13 cellular contexts compared by ENCODE assay signal in genomic region chr3:172447611-172448579, GRCh38. TPM values are rescaled to one million over a fixed set of nuclear protein-coding genes. Genes with fewer than 3 reads are reported as not detected.
DNase-seq lines count a peak whose midpoint lies in the region; ATAC-seq and TF ChIP-seq lines count a peak whose summit lies in the region.
"Had no signal": no experiment of that assay in that cellular context is flagged by ENCODE, and none has a peak within 500 bp of the region (broad histone marks: within the 10 kb centered on the region; RNA-seq: fewer than 3 reads in every experiment).

Gene GHSR (minus strand): TSS chr3:172448456. CDS start chr3:172448413, 43 bp downstream.

- no peaks in the 10 kb centered on the region for H3K36me3 Mint-ChIP-seq in activated T-helper 2 cell treated with anti-CD3 and anti-CD28 coated beads, Interferon-gamma antibody, Interleukin-2, Interleukin-4, amounts not matched to agents 10 μg/mL and 5 μg/mL and 100 μg/mL, durations not matched to agents 14 hours and 24 hours and 36 hours (ENCODE audit: low read depth)

- H2AFZ ChIP-seq in smooth muscle cell (ENCODE audit: low read depth): no peak within 1 kb of the TSS

- peaks cover 77% of the 10 kb centered on the region for H3K27me3 Mint-ChIP-seq in activated T-helper 2 cell treated with anti-CD3 and anti-CD28 coated beads, Interferon-gamma antibody, Interleukin-2, Interleukin-4, amounts not matched to agents 10 μg/mL and 5 μg/mL and 100 μg/mL, durations not matched to agents 14 hours and 24 hours and 36 hours (ENCODE audit: low read depth)

- H3K9me3 Mint-ChIP-seq in activated T-helper 2 cell treated with anti-CD3 and anti-CD28 coated beads, Interferon-gamma antibody, Interleukin-2, Interleukin-4, amounts not matched to agents 10 μg/mL and 5 μg/mL and 100 μg/mL, durations not matched to agents 14 hours and 24 hours and 36 hours: no peaks in the 10 kb centered on the region

- H3K79me2 ChIP-seq in smooth muscle cell (ENCODE audit: low read depth): no peaks in the 10 kb centered on the region

- H3F3A ChIP-seq in smooth muscle cell (ENCODE audit: low read depth): no peaks in the 10 kb centered on the region

- H3K4me1 ChIP-seq in smooth muscle cell (ENCODE audit: low read depth): no peaks in the 10 kb centered on the region

- TF ChIP-seq CTCF in smooth muscle cell (IDR thresholded peaks at IDR 0.05; ENCODE audit: borderline replicate concordance, insufficient read depth, poor library complexity, severe bottlenecking): no peak

- no peak within 1 kb of the TSS for H3K27ac Mint-ChIP-seq in activated T-helper 2 cell treated with anti-CD3 and anti-CD28 coated beads, Interferon-gamma antibody, Interleukin-2, Interleukin-4, amounts not matched to agents 10 μg/mL and 5 μg/mL and 100 μg/mL, durations not matched to agents 14 hours and 24 hours and 36 hours

- H3K4me1 Mint-ChIP-seq in activated T-helper 2 cell treated with anti-CD3 and anti-CD28 coated beads, Interferon-gamma antibody, Interleukin-2, Interleukin-4, amounts not matched to agents 10 μg/mL and 5 μg/mL and 100 μg/mL, durations not matched to agents 14 hours and 24 hours and 36 hours (ENCODE audit: low read depth): peaks cover 24% of the 10 kb centered on the region

- H3K4me3 Mint-ChIP-seq in activated T-helper 2 cell treated with anti-CD3 and anti-CD28 coated beads, Interferon-gamma antibody, Interleukin-2, Interleukin-4, amounts not matched to agents 10 μg/mL and 5 μg/mL and 100 μg/mL, durations not matched to agents 14 hours and 24 hours and 36 hours (ENCODE audit: low read depth): peak within 1 kb of the TSS; percentile 68

- H3K9ac ChIP-seq in smooth muscle cell (ENCODE audit: low read depth): no peak within 1 kb of the TSS

- no peak for ATAC-seq in GM19328 (IDR thresholded peaks at IDR 0.05; ENCODE audit: unreplicated experiment)

- H3K36me3 ChIP-seq in smooth muscle cell (ENCODE audit: low read depth): no peaks in the 10 kb centered on the region

- no peak within 1 kb of the TSS for H3K4me3 ChIP-seq in smooth muscle cell

- H4K20me1 ChIP-seq in smooth muscle cell (ENCODE audit: low read depth): no peaks in the 10 kb centered on the region

- peaks cover 98% of the 10 kb centered on the region for H3K27me3 ChIP-seq in smooth muscle cell (ENCODE audit: low read depth)

- intact Hi-C loops in activated T-helper 2 cell treated with anti-CD3 and anti-CD28 coated beads, Interferon-gamma antibody, Interleukin-2, Interleukin-4, amounts not matched to agents 10 μg/mL and 5 μg/mL and 100 μg/mL, durations not matched to agents 14 hours and 24 hours and 36 hours (cut with micrococcal nuclease): loop anchor here (10.0 kb wide), 2 partner anchors 947 to 1863 kb away; partner anchors contain the start of genes NLGN1 and SLC7A14

- peak; percentile 17 to 19 for DNase-seq in stimulated activated CD4-positive, alpha-beta T cell treated with anti-CD3 and anti-CD28 coated beads, Interleukin-2, amount 100 ng/mL, for 24 hours
- DNase-seq in stimulated activated CD4-positive, alpha-beta T cell treated with anti-CD3 and anti-CD28 coated beads, Interleukin-2, amount 100 ng/mL, for 48 hours: no peak
- DNase-seq in activated T-helper 2 cell treated with anti-CD3 and anti-CD28 coated beads, Interferon-gamma antibody, Interleukin-2, Interleukin-4, amounts not matched to agents 10 μg/mL and 5 μg/mL and 100 μg/mL, durations not matched to agents 14 hours and 24 hours and 36 hours (ENCODE audit: low spot score): no peak
- DNase-seq in iPS-NIHi11 (ENCODE audit: low spot score) (peak; percentile 40), smooth muscle cell (lab: John Stamatoyannopoulos, UW; ENCODE audit: unreplicated experiment) (no peak), Ammon's horn (ENCODE audit: low spot score) (no peak)
- DNase-seq in stimulated activated naive CD4-positive, alpha-beta T cell treated with Interleukin-2 at 50 U/mL for 16 hours (lab: John Stamatoyannopoulos, UW): no peak
- DNase-seq: C1 segment of cervical spinal cord, kidney glomerular epithelial cell, NCI-H146 had no signal

- H3K27ac ChIP-seq in smooth muscle cell (ENCODE audit: low read depth): no peak within 1 kb of the TSS

- H3K9me3 ChIP-seq in smooth muscle cell (replicated peaks; ENCODE audit: low read depth): no peaks in the 10 kb centered on the region

- H3K4me2 ChIP-seq in smooth muscle cell: no peak within 1 kb of the TSS

- 51% methylated on average over 76 of the region's 76 CpGs for WGBS in smooth muscle cell (ENCODE audit: low lambda C conversion rate)

RNA-seq across cellular contexts. Expression of gene GHSR, which starts in this region (rescaled TPM):
- total RNA-seq in activated T-helper 2 cell treated with anti-CD3 and anti-CD28 coated beads, Interferon-gamma antibody, Interleukin-2, Interleukin-4, amounts not matched to agents 10 μg/mL and 5 μg/mL and 100 μg/mL, durations not matched to agents 14 hours and 24 hours and 36 hours: not detected in 2 replicates
- total RNA-seq in smooth muscle cell: not detected in 2 replicates
- polyA plus RNA-seq in smooth muscle cell: not detected in 2 replicates
- total RNA-seq: ureter had no signal
- polyA plus RNA-seq: esophagus had no signal

Comparison
In these comparisons a context has a peak if more than half of its experiments do, and no peak if none do; other contexts are left out.
1. DNase-seq: peak in stimulated activated CD4-positive, alpha-beta T cell treated with anti-CD3 and anti-CD28 coated beads, Interleukin-2, amount 100 ng/mL, for 24 hours (2 of 2) and iPS-NIHi11 (single experiment); none in stimulated activated CD4-positive, alpha-beta T cell treated with anti-CD3 and anti-CD28 coated beads, Interleukin-2, amount 100 ng/mL, for 48 hours (0 of 2), activated T-helper 2 cell treated with anti-CD3 and anti-CD28 coated beads, Interferon-gamma antibody, Interleukin-2, Interleukin-4, amounts not matched to agents 10 μg/mL and 5 μg/mL and 100 μg/mL, durations not matched to agents 14 hours and 24 hours and 36 hours (single experiment), smooth muscle cell (single experiment), Ammon's horn (single experiment) and stimulated activated naive CD4-positive, alpha-beta T cell treated with Interleukin-2 at 50 U/mL for 16 hours (single experiment).